2 cellular contexts compared by ENCODE assay signal in the genomic region with DNA sequence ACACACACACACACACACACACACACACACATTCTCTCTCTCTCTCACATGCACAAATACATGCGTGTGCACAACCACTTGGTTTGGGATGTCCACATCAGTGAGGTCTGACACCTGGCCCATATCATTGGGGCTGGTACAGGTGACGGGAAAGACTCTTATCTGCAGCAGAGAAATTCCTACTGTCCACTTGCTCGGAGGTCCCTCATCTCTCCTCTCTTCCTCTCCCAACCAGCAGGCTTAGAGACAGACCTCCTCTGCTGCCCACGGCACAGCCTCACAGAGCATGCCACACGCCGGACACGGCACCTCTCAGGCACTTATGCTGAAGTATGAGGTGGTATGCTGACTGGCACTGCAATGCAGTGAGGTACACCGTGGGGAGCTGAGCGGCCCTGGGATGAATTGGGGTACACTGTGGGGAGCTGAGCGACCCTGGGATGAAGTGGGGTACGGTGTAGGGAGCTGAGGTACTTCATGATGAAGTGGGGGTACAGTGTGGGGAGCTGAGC.
TF ChIP-seq lines count a peak whose summit lies in the region.

No MANE protein-coding gene starts in this region.

TF ChIP-seq in IMR-90, 13 proteins besides CTCF, POLR2A, EP300 and RAD21:
- no peak for TF ChIP-seq CHD1 (IDR thresholded peaks at IDR 0.05; ENCODE audit: low read depth, low read length)
- TF ChIP-seq BHLHE40 (IDR thresholded peaks at IDR 0.05; ENCODE audit: low read depth, low read length) = no peak
- no peak for TF ChIP-seq RFX5 (IDR thresholded peaks at IDR 0.05; ENCODE audit: low read depth, low read length)
- no peak for TF ChIP-seq RCOR1 (IDR thresholded peaks at IDR 0.05; ENCODE audit: insufficient replicate concordance, low read length)
- TF ChIP-seq FOS (IDR thresholded peaks at IDR 0.05; ENCODE audit: low read depth, low read length) = no peak
TF ChIP-seq in IMR-90: peak in this region for 0.

TF ChIP-seq in H1, 55 proteins besides CTCF, POLR2A, EP300 and RAD21:
- TF ChIP-seq KDM4A (IDR thresholded peaks at IDR 0.05; ENCODE audit: low read depth, low read length, severe bottlenecking) = no peak
- no peak for TF ChIP-seq SP4 (IDR thresholded peaks at IDR 0.05; ENCODE audit: low read length)
- no peak for TF ChIP-seq CHD2 (IDR thresholded peaks at IDR 0.05; ENCODE audit: low read length)
